Comparison of ENCODE assay signal across 22 cellular contexts in the genomic region with DNA sequence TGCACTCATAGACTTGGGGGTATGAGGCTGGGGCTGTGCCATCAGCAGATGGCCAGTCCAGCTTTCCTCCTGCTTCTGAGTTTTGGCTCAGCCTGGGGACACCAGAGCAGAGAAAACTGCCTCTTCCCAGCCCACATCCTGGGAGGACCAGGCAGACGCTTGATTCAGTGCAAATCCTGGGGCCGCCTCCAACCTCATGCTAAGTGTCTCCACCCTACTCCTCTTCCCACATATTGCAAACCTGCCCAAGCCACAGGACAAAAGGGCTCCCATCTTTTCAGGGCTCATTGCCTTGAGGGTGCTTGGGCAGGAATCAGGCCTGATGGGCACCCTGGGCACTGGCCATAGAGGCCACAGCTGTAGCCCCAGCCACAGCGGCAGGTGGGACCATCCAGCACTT.
A peak's percentile ranks its signal among the peaks of the same experiment; 100 is the strongest.
DNase-seq lines count a peak whose midpoint lies in the region; ATAC-seq, FAIRE-seq and TF ChIP-seq lines count a peak whose summit lies in the region.
"Had no signal": no experiment of that assay in that cellular context is flagged by ENCODE, and none has a peak within 500 bp of the region (broad histone marks: within the 10 kb centered on the region; RNA-seq: fewer than 3 reads in every experiment).

No MANE protein-coding gene starts in this region.

- no peaks in the 10 kb centered on the region for H3K9me3 ChIP-seq in kidney (ENCODE audit: control insufficient read depth in 1 of 2, low read length in 2 of 2)
- no peaks in the 10 kb centered on the region for H3K9me3 ChIP-seq in aorta (ENCODE audit: control insufficient read depth, low read length)
- H3K9me3 ChIP-seq in SK-N-SH = no peaks in the 10 kb centered on the region

- intact Hi-C loops in kidney (cut with DNase I) (no loop called here), sciatic nerve (cut with DNase I) (no loop called here), aorta (cut with DNase I) (loop anchor here in 1 of 2 donors (10.0 kb wide), 1 partner anchor 57 kb away; no protein-coding TSS in a partner anchor)

- H3K27ac ChIP-seq in kidney (ENCODE audit: low read depth in 2 of 2, low read length in 2 of 2) (no peak overlapping the region), aorta (ENCODE audit: low read depth in 1 of 2, low read length in 2 of 2) (no peak overlapping the region), SK-N-SH (ENCODE audit: low read depth in 2 of 2, low read length in 1 of 2) (no peak overlapping the region)
- H3K27ac ChIP-seq: 22Rv1 had no signal

- H3K4me3 ChIP-seq in kidney (ENCODE audit: low read length in 2 of 2) = no peak overlapping the region
- no peak overlapping the region for H3K4me3 ChIP-seq in aorta (ENCODE audit: low read length in 2 of 2)
- no peak overlapping the region for H3K4me3 ChIP-seq in SK-N-SH (ENCODE audit: low read depth in 2 of 2, low read length in 1 of 2)

- no peak overlapping the region for H2AFZ ChIP-seq in SK-N-SH (ENCODE audit: low read depth)

- TF ChIP-seq CTCF in kidney (IDR thresholded peaks at IDR 0.05; ENCODE audit: borderline replicate concordance, extremely low read depth, insufficient read depth) = no peak
- TF ChIP-seq CTCF in SK-N-SH (IDR thresholded peaks at IDR 0.05) = no peak

- H3K4me2 ChIP-seq in SK-N-SH = no peak overlapping the region

- H3K9me2 ChIP-seq in SK-N-SH = no peaks in the 10 kb centered on the region

- ATAC-seq in sciatic nerve (no peak), aorta (ENCODE audit: low FRiP score) (no peak)
- ATAC-seq: CD8-positive, alpha-beta T cell had no signal

- CTCF ChIA-PET in SK-N-SH (lab: Yijun Ruan, JAX) = interaction anchor here (0.8 to 1.3 kb wide), 2 partner anchors 20 to 245 kb away, joined by 3 read pairs; no protein-coding TSS in a partner anchor

- 83 to 94% methylated on average over 3 of the region's 3 CpGs for WGBS in aorta, 2 donors
- 64% methylated on average over 3 of the region's 3 CpGs for WGBS in SK-N-SH (ENCODE audit: low lambda C conversion rate)

- no peak for FAIRE-seq in kidney (lab: Jason Lieb, UNC)
- FAIRE-seq: D721Med, GM12892, GM19239, H1 had no signal

- H3K9ac ChIP-seq in kidney (ENCODE audit: low read length in 2 of 2) (no peak overlapping the region), SK-N-SH (no peak overlapping the region)

- H3K79me2 ChIP-seq in SK-N-SH (ENCODE audit: insufficient read depth) = no peaks in the 10 kb centered on the region

- H3K36me3 ChIP-seq in kidney (ENCODE audit: control insufficient read depth in 1 of 2, insufficient read depth in 2 of 2, low read length in 2 of 2) (no peaks in the 10 kb centered on the region), aorta (ENCODE audit: control insufficient read depth in 1 of 2, insufficient read depth in 2 of 2, low read length in 1 of 2) (no peaks in the 10 kb centered on the region), SK-N-SH (replicated peaks in 1 of 2; ENCODE audit: control insufficient read depth in 1 of 2, insufficient read depth in 2 of 2, low read length in 1 of 2) (no peaks in the 10 kb centered on the region)

- DNase-seq in activated effector memory CD4-positive, alpha-beta T cell treated with anti-CD3 and anti-CD28 coated beads, Interleukin-2, amount 50 U/mL, for 16 hours = peak; percentile 54
- DNase-seq in activated effector memory CD4-positive, alpha-beta T cell treated with Interleukin-2 at 50 U/mL for 16 hours = no peak
- DNase-seq in kidney (peak; percentile 30), sciatic nerve (ENCODE audit: low spot score) (peak; percentile 34), aorta (peak; percentile 6 to 30), SK-N-SH (no peak), GM19238 (ENCODE audit: insufficient read length, low spot score) (no peak), NCI-H226 (no peak)
- DNase-seq: CD8-positive, alpha-beta T cell; COR-L47; DMS153; DMS79 treated with DMSO at 0.1 percent for 48 hours; EL; GDM1; HCEC 1CT; HFFc6; IMR-90 had no signal

- no peaks in the 10 kb centered on the region for H3K27me3 ChIP-seq in aorta (ENCODE audit: control insufficient read depth in 1 of 2, insufficient read depth in 2 of 2, low read length in 1 of 2)
- H3K27me3 ChIP-seq in SK-N-SH (ENCODE audit: insufficient read depth) = no peaks in the 10 kb centered on the region

- no peaks in the 10 kb centered on the region for H3F3A ChIP-seq in SK-N-SH (replicated peaks; ENCODE audit: insufficient read depth)

- TF ChIP-seq EP300 in SK-N-SH (IDR thresholded peaks at IDR 0.05; ENCODE audit: borderline replicate concordance in 1 of 2, low read depth in 1 of 2, low read length in 1 of 2) = no peak

- POLR2A ChIA-PET in SK-N-SH (lab: Yijun Ruan, JAX) = no interaction called here

- TF ChIP-seq RAD21 in SK-N-SH (IDR thresholded peaks at IDR 0.05; ENCODE audit: low read length) = no peak

- no peaks in the 10 kb centered on the region for H4K20me1 ChIP-seq in SK-N-SH (ENCODE audit: insufficient read depth)

- H3K4me1 ChIP-seq in kidney (ENCODE audit: control insufficient read depth in 1 of 2, insufficient read depth in 1 of 2, low read depth in 1 of 2, low read length in 2 of 2) (no peaks in the 10 kb centered on the region), aorta (ENCODE audit: control insufficient read depth in 1 of 2, insufficient read depth in 2 of 2, low read length in 2 of 2) (no peaks in the 10 kb centered on the region), SK-N-SH (ENCODE audit: control insufficient read depth in 1 of 2, insufficient read depth in 2 of 2, low read depth in 1 of 2, low read length in 1 of 2) (no peaks in the 10 kb centered on the region; a peak in 1 of 4 replicates)

TF ChIP-seq in SK-N-SH, 30 proteins besides CTCF, POLR2A, EP300 and RAD21 (continues in another document):
- no peak for TF ChIP-seq REST (IDR thresholded peaks at IDR 0.05; ENCODE audit: low read depth, low read length)
- no peak for TF ChIP-seq NFIC (IDR thresholded peaks at IDR 0.05; ENCODE audit: borderline replicate concordance)
- no peak for TF ChIP-seq ELF1 (IDR thresholded peaks at IDR 0.05)
- no peak for TF ChIP-seq RXRA (IDR thresholded peaks at IDR 0.05; ENCODE audit: borderline replicate concordance, low read depth)
- TF ChIP-seq NRF1 (IDR thresholded peaks at IDR 0.05; ENCODE audit: low read depth, low read length) = no peak
- TF ChIP-seq USF2 (IDR thresholded peaks at IDR 0.05; ENCODE audit: borderline replicate concordance, low read depth, low read length) = no peak
- TF ChIP-seq, protein P1, sequence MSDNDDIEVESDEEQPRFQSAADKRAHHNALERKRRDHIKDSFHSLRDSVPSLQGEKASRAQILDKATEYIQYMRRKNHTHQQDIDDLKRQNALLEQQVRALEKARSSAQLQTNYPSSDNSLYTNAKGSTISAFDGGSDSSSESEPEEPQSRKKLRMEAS (IDR thresholded peaks at IDR 0.05; ENCODE audit: low read depth) = no peak
- TF ChIP-seq RFX5 (IDR thresholded peaks at IDR 0.05; ENCODE audit: low read length) = no peak
- TF ChIP-seq YY1 (IDR thresholded peaks at IDR 0.05; ENCODE audit: low read depth) = no peak
- TF ChIP-seq MXI1 (IDR thresholded peaks at IDR 0.05; ENCODE audit: low read depth, low read length) = no peak
- no peak for TF ChIP-seq FOXM1 (IDR thresholded peaks at IDR 0.05; ENCODE audit: low read depth)
- no peak for TF ChIP-seq POLR2AphosphoS5 (IDR thresholded peaks at IDR 0.05; ENCODE audit: low read depth, low read length)
- no peak for TF ChIP-seq MEF2A (IDR thresholded peaks at IDR 0.05; ENCODE audit: borderline replicate concordance, low read depth)

Comparison
In these comparisons a context has a peak if more than half of its experiments do, and no peak if none do; other contexts are left out.
1. DNase-seq: peak in activated effector memory CD4-positive, alpha-beta T cell treated with anti-CD3 and anti-CD28 coated beads, Interleukin-2, amount 50 U/mL, for 16 hours (single experiment), kidney (single experiment), sciatic nerve (single experiment) and aorta (2 of 2); none in activated effector memory CD4-positive, alpha-beta T cell treated with Interleukin-2 at 50 U/mL for 16 hours (single experiment), SK-N-SH (single experiment), GM19238 (single experiment) and NCI-H226 (single experiment).